9 cellular contexts compared by ENCODE assay signal in genomic region chr11:45900916-45901617, GRCh38. TPM values are rescaled to one million over a fixed set of nuclear protein-coding genes. Genes with fewer than 3 reads are reported as not detected.
A peak's percentile ranks its signal among the peaks of the same experiment; 100 is the strongest.
DNase-seq lines count a peak whose midpoint lies in the region; ATAC-seq and TF ChIP-seq lines count a peak whose summit lies in the region.
"Had no signal": no experiment of that assay in that cellular context is flagged by ENCODE, and none has a peak within 500 bp of the region (broad histone marks: within the 10 kb centered on the region; RNA-seq: fewer than 3 reads in every experiment).

No MANE protein-coding gene starts in this region.

- TF ChIP-seq CTCF in SK-N-SH (IDR thresholded peaks at IDR 0.05) (no peak), kidney epithelial cell (IDR thresholded peaks at IDR 0.05; ENCODE audit: insufficient read depth, low read length, poor library complexity, severe bottlenecking) (no peak)

- CTCF ChIA-PET in SK-N-SH (lab: Yijun Ruan, JAX): interaction anchor here (1.1 to 2.8 kb wide), 3 partner anchors 18 to 130 kb away, joined by 3 to 17 read pairs (median 3); no protein-coding TSS in a partner anchor

- H3K79me2 ChIP-seq in SK-N-SH (ENCODE audit: insufficient read depth): no peaks in the 10 kb centered on the region

- H3K9ac ChIP-seq in SK-N-SH (peak overlapping the region; percentile 78), subcutaneous abdominal adipose tissue (ENCODE audit: low read length in 5 of 5) (peak overlapping the region in 3 of 5 donors; percentile 19 to 66 (median 23))

- 63% methylated on average over 8 of the region's 8 CpGs for WGBS in SK-N-SH (ENCODE audit: low lambda C conversion rate)

- no peaks in the 10 kb centered on the region for H3F3A ChIP-seq in SK-N-SH (replicated peaks; ENCODE audit: insufficient read depth)

- TF ChIP-seq RAD21 in SK-N-SH (IDR thresholded peaks at IDR 0.05; ENCODE audit: low read length): no peak

- peak overlapping the region; percentile 52 to 93 for H3K4me3 ChIP-seq in SK-N-SH (ENCODE audit: low read depth in 2 of 2, low read length in 1 of 2)
- peak overlapping the region; percentile 55 for H3K4me3 ChIP-seq in kidney epithelial cell (ENCODE audit: low read depth, low read length)
- peak overlapping the region; percentile 55 to 71 (median 63) for H3K4me3 ChIP-seq in subcutaneous abdominal adipose tissue (ENCODE audit: low read depth in 1 of 5, low read length in 5 of 5)

- H3K27ac ChIP-seq in SK-N-SH (ENCODE audit: low read depth in 2 of 2, low read length in 1 of 2) (peak overlapping the region in 1 of 2 experiments; percentile 76; a peak in 1 of 4 replicates), subcutaneous abdominal adipose tissue (ENCODE audit: low read depth, low read length) (no peak overlapping the region)

- POLR2A ChIA-PET in SK-N-SH (lab: Yijun Ruan, JAX): interaction anchor here (0.7 kb wide), 1 partner anchor 17 kb away, joined by 3 read pairs; no protein-coding TSS in a partner anchor

- H3K9me2 ChIP-seq in SK-N-SH: no peaks in the 10 kb centered on the region

- H3K9me3 ChIP-seq in SK-N-SH (no peaks in the 10 kb centered on the region), subcutaneous abdominal adipose tissue (ENCODE audit: control insufficient read depth in 5 of 5, low read length in 5 of 5) (no peaks in the 10 kb centered on the region)

- H3K4me2 ChIP-seq in SK-N-SH: peak overlapping the region; percentile 99

- ATAC-seq in SK-N-SH treated with all-trans-retinoic acid at 6 μM for 48 hours (no peak), GM21381 (IDR thresholded peaks at IDR 0.05; ENCODE audit: unreplicated experiment) (no peak), HG03432 (IDR thresholded peaks at IDR 0.05; ENCODE audit: unreplicated experiment) (no peak)

- TF ChIP-seq EP300 in SK-N-SH (IDR thresholded peaks at IDR 0.05; ENCODE audit: borderline replicate concordance in 1 of 2, low read depth in 1 of 2, low read length in 1 of 2): no peak

- peaks cover 9% of the 10 kb centered on the region; the same call in 1 of the 2 replicates for H4K20me1 ChIP-seq in SK-N-SH (ENCODE audit: insufficient read depth)

- no peak overlapping the region for H2AFZ ChIP-seq in SK-N-SH (ENCODE audit: low read depth)

- H3K27me3 ChIP-seq in SK-N-SH (ENCODE audit: insufficient read depth) (no peaks in the 10 kb centered on the region), kidney epithelial cell (ENCODE audit: control insufficient read depth, insufficient read depth, low read length) (peaks cover 24% of the 10 kb centered on the region), subcutaneous abdominal adipose tissue (ENCODE audit: control insufficient read depth in 5 of 5, insufficient read depth in 4 of 5, low read length in 5 of 5) (peaks cover 0 to 16% (median 1%) of the 10 kb centered on the region in 5 donors)

- H3K36me3 ChIP-seq in SK-N-SH (replicated peaks in 1 of 2; ENCODE audit: control insufficient read depth in 1 of 2, insufficient read depth in 2 of 2, low read length in 1 of 2): peaks cover 0 to 25% of the 10 kb centered on the region in 2 experiments
- no peaks in the 10 kb centered on the region for H3K36me3 ChIP-seq in kidney epithelial cell (ENCODE audit: control insufficient read depth, insufficient read depth, low read length)
- peaks cover 0 to 28% (median 12%) of the 10 kb centered on the region in 5 donors for H3K36me3 ChIP-seq in subcutaneous abdominal adipose tissue (ENCODE audit: control insufficient read depth in 5 of 5, insufficient read depth in 5 of 5, low read length in 5 of 5)

- H3K4me1 ChIP-seq in SK-N-SH (ENCODE audit: control insufficient read depth in 1 of 2, insufficient read depth in 2 of 2, low read depth in 1 of 2, low read length in 1 of 2) (peaks cover 11 to 37% of the 10 kb centered on the region in 2 experiments; a peak in 2 of 4 replicates), subcutaneous abdominal adipose tissue (ENCODE audit: control insufficient read depth in 5 of 5, insufficient read depth in 5 of 5, low read length in 5 of 5) (peaks cover 0 to 25% (median 23%) of the 10 kb centered on the region in 5 donors)

- DNase-seq in SK-N-SH (peak; percentile 42), astrocyte of the hippocampus (ENCODE audit: low read depth, low spot score) (peak; percentile 57), kidney epithelial cell (ENCODE audit: low read depth) (no peak), COLO668 (lab: John Stamatoyannopoulos, UW; ENCODE audit: unreplicated experiment) (no peak)
- DNase-seq: stimulated activated naive CD4-positive, alpha-beta T cell treated with Interleukin-2 at 50 U/mL for 16 hours had no signal

TF ChIP-seq in SK-N-SH, 30 proteins besides CTCF, POLR2A, EP300 and RAD21 (continues in another document):
- TF ChIP-seq MEF2A (IDR thresholded peaks at IDR 0.05; ENCODE audit: borderline replicate concordance, low read depth) (no peak), ZBTB33 (IDR thresholded peaks at IDR 0.05; ENCODE audit: borderline replicate concordance, low read depth) (no peak), NFIC (IDR thresholded peaks at IDR 0.05; ENCODE audit: borderline replicate concordance) (no peak), NRF1 (IDR thresholded peaks at IDR 0.05; ENCODE audit: low read depth, low read length) (no peak), JUND (IDR thresholded peaks at IDR 0.05) (no peak), FOXM1 (IDR thresholded peaks at IDR 0.05; ENCODE audit: low read depth) (no peak), TAF1 (IDR thresholded peaks at IDR 0.05; ENCODE audit: borderline replicate concordance, low read depth, low read length) (no peak), EZH2phosphoT487 (IDR thresholded peaks at IDR 0.05; ENCODE audit: borderline replicate concordance, low read depth) (no peak), YY1 (IDR thresholded peaks at IDR 0.05; ENCODE audit: low read depth) (no peak)

TF ChIP-seq in SK-N-SH treated with all-trans-retinoic acid at 6 μM for 48 hours, 23 proteins besides CTCF, POLR2A, EP300 and RAD21:
- no peak for TF ChIP-seq ZNF70 (CRISPR knock-in tag; IDR thresholded peaks at IDR 0.05)
- no peak for TF ChIP-seq TSHZ2 (CRISPR knock-in tag; IDR thresholded peaks at IDR 0.05)
- no peak for TF ChIP-seq PPARA (CRISPR knock-in tag; IDR thresholded peaks at IDR 0.05; ENCODE audit: borderline replicate concordance)
- no peak for TF ChIP-seq ESRRG (CRISPR knock-in tag; IDR thresholded peaks at IDR 0.05)
- no peak for TF ChIP-seq RARB (CRISPR knock-in tag; IDR thresholded peaks at IDR 0.05)
- TF ChIP-seq CSRNP3 (CRISPR knock-in tag; IDR thresholded peaks at IDR 0.05): no peak
TF ChIP-seq in SK-N-SH treated with all-trans-retinoic acid at 6 μM for 48 hours: peak in this region for 0.

RNA-seq across cellular contexts. Expression of gene FREY1, which starts 6.0 kb away (rescaled TPM):
- polyA plus RNA-seq in SK-N-SH (2012; rRNA removed): 0.30 and 0.49 TPM in 2 replicates
- polyA plus RNA-seq in SK-N-SH (2012; cell fraction: cytosol; rRNA removed): 0.14 TPM in 1 of 2 replicates, not detected in the other
- 0.89 and 1.3 TPM in 2 replicates for polyA plus RNA-seq in SK-N-SH (2012; cell fraction: nucleus; rRNA removed)
- not detected in 2 replicates for total RNA-seq in kidney epithelial cell

RNA-seq across cellular contexts. Expression of gene MAPK8IP1, which starts 15.6 kb away (rescaled TPM):
- polyA plus RNA-seq in SK-N-SH (2012; rRNA removed): 11.0 and 12.5 TPM in 2 replicates
- 6.0 and 9.8 TPM in 2 replicates for polyA plus RNA-seq in SK-N-SH (2012; cell fraction: cytosol; rRNA removed)
- polyA plus RNA-seq in SK-N-SH (2012; cell fraction: nucleus; rRNA removed): 21.1 and 22.5 TPM in 2 replicates
- 13.2 and 14.8 TPM in 2 replicates for total RNA-seq in kidney epithelial cell

RNA-seq across cellular contexts. Expression of gene PEX16, which starts 16.6 kb away (rescaled TPM):
- polyA plus RNA-seq in SK-N-SH (2012; rRNA removed): 44.1 and 46.4 TPM in 2 replicates
- 22.0 and 28.1 TPM in 2 replicates for polyA plus RNA-seq in SK-N-SH (2012; cell fraction: cytosol; rRNA removed)
- polyA plus RNA-seq in SK-N-SH (2012; cell fraction: nucleus; rRNA removed): 92.8 and 94.1 TPM in 2 replicates
- total RNA-seq in kidney epithelial cell: 37.4 and 52.0 TPM in 2 replicates

RNA-seq across cellular contexts. Expression of gene LARGE2, which starts 21.4 kb away (rescaled TPM):
- polyA plus RNA-seq in SK-N-SH (2012; rRNA removed): 1.4 and 2.4 TPM in 2 replicates
- 0.94 and 1.6 TPM in 2 replicates for polyA plus RNA-seq in SK-N-SH (2012; cell fraction: cytosol; rRNA removed)
- polyA plus RNA-seq in SK-N-SH (2012; cell fraction: nucleus; rRNA removed): 4.6 and 6.3 TPM in 2 replicates
- total RNA-seq in kidney epithelial cell: 10.9 and 11.2 TPM in 2 replicates

RNA-seq across cellular contexts. Expression of gene CRY2, which starts 53.8 kb away (rescaled TPM):
- polyA plus RNA-seq in SK-N-SH (2012; rRNA removed): 6.7 and 9.1 TPM in 2 replicates
- 2.8 and 3.7 TPM in 2 replicates for polyA plus RNA-seq in SK-N-SH (2012; cell fraction: cytosol; rRNA removed)
- polyA plus RNA-seq in SK-N-SH (2012; cell fraction: nucleus; rRNA removed): 28.1 and 30.4 TPM in 2 replicates
- total RNA-seq in kidney epithelial cell: 8.5 and 9.1 TPM in 2 replicates

Comparison
In these comparisons a context has a peak if more than half of its experiments do, and no peak if none do; other contexts are left out.
1. DNase-seq: peak in SK-N-SH (single experiment) and astrocyte of the hippocampus (single experiment); none in kidney epithelial cell (single experiment) and COLO668 (single experiment).
2. Peak in every context shown above with its lines, with median percentiles within 50 percentile points of each other: H3K4me3 ChIP-seq.